ENCODE assay signal across 8 cellular contexts in genomic region chr7:142323706-142324105, GRCh38.
DNase-seq lines count a peak whose midpoint lies in the region; ATAC-seq, FAIRE-seq and TF ChIP-seq lines count a peak whose summit lies in the region.

No MANE protein-coding gene starts in this region.

- DNase-seq in SK-MEL-5 (ENCODE audit: low read depth, low spot score) (peak; percentile 95), bronchial epithelial cell (ENCODE audit: low read depth) (peak; percentile 25), nucleus accumbens (lab: John Stamatoyannopoulos, UW) (peak in 37 of 56 donors; percentile 14 to 79 (median 45)), NCI-H2227 (lab: John Stamatoyannopoulos, UW; ENCODE audit: unreplicated experiment) (no peak)

- H3K27ac ChIP-seq in C4-2B = no peak overlapping the region

- H3K4me3 ChIP-seq in bronchial epithelial cell (ENCODE audit: low read depth, low read length) = no peak overlapping the region

- no peak for FAIRE-seq in bronchial epithelial cell (lab: Jason Lieb, UNC)

- in situ Hi-C loops in SK-MEL-5 (cut with HindIII; ENCODE audit: low pct_unique_long_range_greater_than_20kb, low sequenced_read_pairs) = no loop called here

- H3K27me3 ChIP-seq in bronchial epithelial cell (ENCODE audit: control insufficient read depth, insufficient read depth, low read length) = no peaks in the 10 kb centered on the region

- peak; percentile 74 for TF ChIP-seq CTCF in C4-2B (conservative IDR thresholded peaks at IDR 0.05)
- TF ChIP-seq CTCF in bronchial epithelial cell (IDR thresholded peaks at IDR 0.05; ENCODE audit: insufficient read depth, low read length, severe bottlenecking) = peak; percentile 60

- no peaks in the 10 kb centered on the region for H3K36me3 ChIP-seq in bronchial epithelial cell (ENCODE audit: control insufficient read depth, insufficient read depth, low read length)

- ATAC-seq in GM21576 (IDR thresholded peaks at IDR 0.05; ENCODE audit: unreplicated experiment) (peak; percentile 63), GM19452 (IDR thresholded peaks at IDR 0.05; ENCODE audit: unreplicated experiment) (no peak), HG03097 (IDR thresholded peaks at IDR 0.05; ENCODE audit: low FRiP score, unreplicated experiment) (no peak)
